Comparison of ENCODE assay signal across 18 cellular contexts in the genomic region with DNA sequence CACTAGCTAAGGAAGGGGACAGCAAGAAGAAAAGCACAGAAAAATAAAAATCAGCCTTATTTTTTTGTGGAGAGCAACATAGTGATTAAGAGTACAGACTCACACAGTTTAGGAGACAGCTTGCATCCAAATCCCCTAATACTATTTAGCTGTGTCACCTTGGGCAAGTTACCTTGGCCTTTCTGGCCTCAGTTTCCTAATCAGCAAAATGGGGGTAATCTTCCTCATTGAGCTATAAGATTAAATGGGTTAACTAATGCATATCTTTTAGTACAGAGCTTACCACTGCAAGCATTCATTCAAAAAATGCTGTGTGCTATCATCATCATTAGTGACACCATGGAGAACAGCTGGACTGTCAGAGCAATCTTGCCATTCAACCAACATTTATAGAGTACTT.
A peak's percentile ranks its signal among the peaks of the same experiment; 100 is the strongest.
DNase-seq lines count a peak whose midpoint lies in the region; ATAC-seq and TF ChIP-seq lines count a peak whose summit lies in the region.
"Had no signal": no experiment of that assay in that cellular context is flagged by ENCODE, and none has a peak within 500 bp of the region (broad histone marks: within the 10 kb centered on the region; RNA-seq: fewer than 3 reads in every experiment).

No MANE protein-coding gene starts in this region.

- no peak for TF ChIP-seq POLR2A in esophagus muscularis mucosa (IDR thresholded peaks at IDR 0.05; ENCODE audit: low read depth)
- TF ChIP-seq POLR2A in spleen (IDR thresholded peaks at IDR 0.05): no peak

- TF ChIP-seq CTCF in CD4-positive, alpha-beta T cell (IDR thresholded peaks at IDR 0.05): no peak
- TF ChIP-seq CTCF in HFFc6 (IDR thresholded peaks at IDR 0.05) (no peak), esophagus muscularis mucosa (IDR thresholded peaks at IDR 0.05) (no peak), spleen (IDR thresholded peaks at IDR 0.05 in 8 of 11, conservative IDR thresholded peaks at IDR 0.05 in 3 of 11) (no peak), GM10248 (IDR thresholded peaks at IDR 0.05; ENCODE audit: control extremely low read depth, extremely low read depth, low read depth, missing control alignments) (no peak)

- H3K27ac Mint-ChIP-seq in CD4-positive, alpha-beta T cell: peak overlapping the region; percentile 95
- H3K27ac Mint-ChIP-seq in HFFc6: peak overlapping the region; percentile 99
- H3K27ac Mint-ChIP-seq: activated naive CD8-positive, alpha-beta T cell treated with anti-CD3 and anti-CD28 coated beads, Interleukin-2, amount 50 U/mL, for 24 hours; mesothelial cell of epicardium had no signal

- no peaks in the 10 kb centered on the region for H3K27me3 ChIP-seq in CD4-positive, alpha-beta T cell (ENCODE audit: control insufficient read depth, insufficient read depth, low read length)
- H3K27me3 ChIP-seq in esophagus muscularis mucosa: no peaks in the 10 kb centered on the region
- no peaks in the 10 kb centered on the region for H3K27me3 ChIP-seq in spleen (replicated peaks in 1 of 7)
- H3K27me3 ChIP-seq: BLaER1 treated with 17β-estradiol and CSF1 and Interleukin-3, amounts not matched to agents 10 nM and 100 nM; SJCRH30 had no signal

- H3K9me3 ChIP-seq in CD4-positive, alpha-beta T cell (ENCODE audit: control insufficient read depth, low read length): no peaks in the 10 kb centered on the region
- H3K9me3 ChIP-seq in esophagus muscularis mucosa (no peaks in the 10 kb centered on the region), spleen (no peaks in the 10 kb centered on the region)
- H3K9me3 ChIP-seq: BLaER1 treated with 17β-estradiol and CSF1 and Interleukin-3, amounts not matched to agents 10 nM and 100 nM; SJCRH30 had no signal

- H3K27me3 Mint-ChIP-seq in CD4-positive, alpha-beta T cell: no peaks in the 10 kb centered on the region
- peaks cover 2% of the 10 kb centered on the region for H3K27me3 Mint-ChIP-seq in HFFc6 (ENCODE audit: insufficient read depth)
- H3K27me3 Mint-ChIP-seq: activated naive CD8-positive, alpha-beta T cell treated with anti-CD3 and anti-CD28 coated beads, Interleukin-2, amount 50 U/mL, for 24 hours had no signal

- no peak for DNase-seq in CD4-positive, alpha-beta T cell
- DNase-seq in HFFc6 (no peak), esophagus muscularis mucosa (ENCODE audit: extremely low spot score) (no peak), spleen (no peak), GM10248 (ENCODE audit: extremely low spot score) (no peak), DMS 273 treated with DMSO at 0.1 percent for 48 hours (lab: John Stamatoyannopoulos, UW) (no peak)
- DNase-seq: activated CD4-positive, alpha-beta T cell treated with anti-CD3 and anti-CD28 coated beads for 48 hours; activated naive CD8-positive, alpha-beta T cell treated with anti-CD3 and anti-CD28 coated beads, Interleukin-2, amount 50 U/mL, for 24 hours; activated T-cell treated with anti-CD3 and anti-CD28 coated beads, Interleukin-2, amount 50 U/mL, for 4 hours; caudate nucleus; DMS53; effector CD4-positive, alpha-beta T cell; NCI-H526; SJCRH30; stimulated activated CD4-positive, alpha-beta T cell treated with anti-CD3 and anti-CD28 coated beads, Interleukin-4, amount 100 ng/mL, for 1 hour had no signal

- intact Hi-C loops in CD4-positive, alpha-beta T cell (cut with DNase I, micrococcal nuclease): no loop called here
- intact Hi-C loops in esophagus muscularis mucosa (cut with DNase I) (no loop called here), spleen (cut with DNase I; ENCODE audit: low total_unique reads) (loop anchor here (5.0 kb wide), 1 partner anchor 38 kb away; no protein-coding TSS in a partner anchor)

- peaks cover 9% of the 10 kb centered on the region for H3K36me3 Mint-ChIP-seq in CD4-positive, alpha-beta T cell (ENCODE audit: low read depth)
- H3K36me3 Mint-ChIP-seq in HFFc6 (ENCODE audit: low read depth): peaks cover 6% of the 10 kb centered on the region
- H3K36me3 Mint-ChIP-seq: mesothelial cell of epicardium had no signal

- no peak overlapping the region for H3K4me3 Mint-ChIP-seq in CD4-positive, alpha-beta T cell
- no peak overlapping the region for H3K4me3 Mint-ChIP-seq in HFFc6
- H3K4me3 Mint-ChIP-seq: activated naive CD8-positive, alpha-beta T cell treated with anti-CD3 and anti-CD28 coated beads, Interleukin-2, amount 50 U/mL, for 24 hours; activated T-cell treated with anti-CD3 and anti-CD28 coated beads, Interleukin-2, amount 50 U/mL, for 4 hours; mesothelial cell of epicardium had no signal

- POLR2A ChIA-PET in CD4-positive, alpha-beta T cell (lab: Charles Lee): interaction anchor here (0.6 to 6.6 kb wide), 8 partner anchors 33 to 134 kb away, joined by 3 to 76 read pairs (median 4); no protein-coding TSS in a partner anchor
- POLR2A ChIA-PET in GM10248 (lab: Yijun Ruan, JAX): interaction anchor here (0.6 to 1.2 kb wide), 3 partner anchors 8 to 32 kb away, joined by 3 read pairs; no protein-coding TSS in a partner anchor

- H3K36me3 ChIP-seq in esophagus muscularis mucosa (no peaks in the 10 kb centered on the region), spleen (peaks cover 0 to under 1% (median 0%) of the 10 kb centered on the region in 6 donors)
- H3K36me3 ChIP-seq: BLaER1 treated with 17β-estradiol and CSF1 and Interleukin-3, amounts not matched to agents 10 nM and 100 nM; SJCRH30 had no signal

- TF ChIP-seq EP300 in esophagus muscularis mucosa (IDR thresholded peaks at IDR 0.05): no peak

- ATAC-seq in CD4-positive, alpha-beta T cell (ENCODE audit: poor library complexity): no peak
- no peak for ATAC-seq in HG02938 (IDR thresholded peaks at IDR 0.05; ENCODE audit: unreplicated experiment)
- ATAC-seq: activated naive CD8-positive, alpha-beta T cell treated with anti-CD3 and anti-CD28 coated beads, Interleukin-2, amount 50 U/mL, for 24 hours; activated T-cell treated with anti-CD3 and anti-CD28 coated beads, Interleukin-2, amount 50 U/mL, for 4 hours had no signal

- H3K4me3 ChIP-seq in esophagus muscularis mucosa: no peak overlapping the region
- no peak overlapping the region for H3K4me3 ChIP-seq in spleen
- H3K4me3 ChIP-seq: BLaER1 treated with 17β-estradiol and CSF1 and Interleukin-3, amounts not matched to agents 10 nM and 100 nM; SJCRH30 had no signal

- H3K4me1 Mint-ChIP-seq in CD4-positive, alpha-beta T cell (ENCODE audit: low read depth): peaks cover 96% of the 10 kb centered on the region
- H3K4me1 Mint-ChIP-seq in HFFc6 (ENCODE audit: low read depth): peaks cover 49% of the 10 kb centered on the region
- H3K4me1 Mint-ChIP-seq: mesothelial cell of epicardium had no signal

- H3K4me1 ChIP-seq in esophagus muscularis mucosa: peaks cover 95 to 99% (median 98%) of the 10 kb centered on the region in 4 donors
- H3K4me1 ChIP-seq in spleen: peaks cover 81 to 100% (median 95%) of the 10 kb centered on the region in 6 donors
- H3K4me1 ChIP-seq: SJCRH30 had no signal

- H3K27ac ChIP-seq in CD4-positive, alpha-beta T cell (ENCODE audit: low read depth, low read length): no peak overlapping the region
- H3K27ac ChIP-seq in esophagus muscularis mucosa (replicated peaks in 1 of 4) (peak overlapping the region; percentile 97 to 99 (median 98)), spleen (peak overlapping the region; percentile 22 to 98 (median 95))
- H3K27ac ChIP-seq: BLaER1 treated with 17β-estradiol and CSF1 and Interleukin-3, amounts not matched to agents 10 nM and 100 nM; SJCRH30 had no signal

- H3K9me3 Mint-ChIP-seq in CD4-positive, alpha-beta T cell: no peaks in the 10 kb centered on the region
- no peaks in the 10 kb centered on the region for H3K9me3 Mint-ChIP-seq in HFFc6
- H3K9me3 Mint-ChIP-seq: activated naive CD8-positive, alpha-beta T cell treated with anti-CD3 and anti-CD28 coated beads, Interleukin-2, amount 50 U/mL, for 24 hours; activated T-cell treated with anti-CD3 and anti-CD28 coated beads, Interleukin-2, amount 50 U/mL, for 4 hours; mesothelial cell of epicardium had no signal

- CTCF ChIA-PET in CD4-positive, alpha-beta T cell (lab: Charles Lee): interaction anchor here (0.8 to 6.6 kb wide), 9 partner anchors 9 to 136 kb away, joined by 3 to 131 read pairs (median 4); no protein-coding TSS in a partner anchor
- CTCF ChIA-PET in GM10248 (lab: Yijun Ruan, JAX): interaction anchor here (0.7 to 22.4 kb wide), 16 partner anchors 10 to 168 kb away, joined by 3 to 661 read pairs (median 6); no protein-coding TSS in a partner anchor
